1 cellular context compared by ENCODE assay signal in the genomic region with DNA sequence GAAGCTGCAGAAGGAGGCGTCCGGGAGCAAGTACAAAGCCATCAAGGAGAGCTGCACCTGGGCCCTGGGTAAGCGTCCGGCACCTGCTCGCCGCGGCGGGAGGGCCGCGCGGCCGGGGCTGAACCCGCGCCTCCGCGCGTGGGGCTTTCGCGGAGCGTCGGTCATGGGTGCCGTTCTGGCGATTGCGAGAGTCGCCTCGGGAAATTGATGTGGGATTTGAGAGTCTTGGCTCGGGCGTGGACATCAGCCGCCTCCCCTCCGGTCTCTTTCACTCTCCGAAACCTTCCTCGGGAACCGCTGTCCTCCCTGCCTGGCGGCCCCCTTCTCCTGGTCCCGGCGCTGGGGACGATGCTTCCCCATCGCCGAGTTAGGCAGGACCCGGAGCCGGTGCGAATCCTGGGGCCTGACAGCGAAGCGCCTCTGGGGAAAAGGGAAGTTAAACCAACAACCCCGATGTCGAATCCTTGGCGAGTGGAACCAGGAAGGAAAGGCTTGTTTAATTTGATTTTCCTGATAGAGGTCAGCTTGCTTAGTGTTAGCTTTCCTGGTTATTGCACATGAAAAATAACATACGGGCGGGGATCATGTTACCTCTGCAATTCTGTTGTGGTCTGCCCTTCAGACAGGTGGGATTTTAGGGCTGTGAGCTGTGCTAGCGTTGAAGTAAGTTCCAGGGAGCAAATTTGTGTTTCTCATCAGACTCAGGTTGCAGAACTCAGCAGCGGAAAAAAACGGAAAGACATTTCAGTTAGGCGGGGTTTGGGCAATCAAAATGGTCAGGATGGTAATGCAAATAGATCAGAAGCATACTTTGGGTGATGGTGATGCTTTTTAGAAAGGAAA.
A peak's percentile ranks its signal among the peaks of the same experiment; 100 is the strongest.
TF ChIP-seq lines count a peak whose summit lies in the region.

No MANE protein-coding gene starts in this region.

TF ChIP-seq in HepG2, 621 proteins besides CTCF, POLR2A, EP300 and RAD21 (continued from another document and continues in another):
- no peak for TF ChIP-seq PATZ1 (CRISPR knock-in tag; IDR thresholded peaks at IDR 0.05)
- TF ChIP-seq POLR2AphosphoS2 (IDR thresholded peaks at IDR 0.05; ENCODE audit: low read depth, low read length), result no peak
- TF ChIP-seq ZBTB10 (CRISPR knock-in tag; IDR thresholded peaks at IDR 0.05; ENCODE audit: borderline replicate concordance), result peak; percentile 68; the same call in 1 of the 2 replicates
- no peak; the same call in 1 of the 2 replicates for TF ChIP-seq ZNF430 (CRISPR knock-in tag; IDR thresholded peaks at IDR 0.05)
- no peak for TF ChIP-seq REXO4 (CRISPR knock-in tag; IDR thresholded peaks at IDR 0.05; ENCODE audit: borderline replicate concordance)
- TF ChIP-seq GPBP1L1 (CRISPR knock-in tag; IDR thresholded peaks at IDR 0.05), result no peak
- TF ChIP-seq KAT8 (CRISPR knock-in tag; IDR thresholded peaks at IDR 0.05), result no peak
- no peak for TF ChIP-seq ZNF180 (CRISPR knock-in tag; IDR thresholded peaks at IDR 0.05; ENCODE audit: borderline replicate concordance, low read depth)
- TF ChIP-seq RCOR2 (CRISPR knock-in tag; IDR thresholded peaks at IDR 0.05), result no peak
- TF ChIP-seq, protein P1, sequence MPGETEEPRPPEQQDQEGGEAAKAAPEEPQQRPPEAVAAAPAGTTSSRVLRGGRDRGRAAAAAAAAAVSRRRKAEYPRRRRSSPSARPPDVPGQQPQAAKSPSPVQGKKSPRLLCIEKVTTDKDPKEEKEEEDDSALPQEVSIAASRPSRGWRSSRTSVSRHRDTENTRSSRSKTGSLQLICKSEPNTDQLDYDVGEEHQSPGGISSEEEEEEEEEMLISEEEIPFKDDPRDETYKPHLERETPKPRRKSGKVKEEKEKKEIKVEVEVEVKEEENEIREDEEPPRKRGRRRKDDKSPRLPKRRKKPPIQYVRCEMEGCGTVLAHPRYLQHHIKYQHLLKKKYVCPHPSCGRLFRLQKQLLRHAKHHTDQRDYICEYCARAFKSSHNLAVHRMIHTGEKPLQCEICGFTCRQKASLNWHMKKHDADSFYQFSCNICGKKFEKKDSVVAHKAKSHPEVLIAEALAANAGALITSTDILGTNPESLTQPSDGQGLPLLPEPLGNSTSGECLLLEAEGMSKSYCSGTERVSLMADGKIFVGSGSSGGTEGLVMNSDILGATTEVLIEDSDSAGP (CRISPR knock-in tag; IDR thresholded peaks at IDR 0.05; ENCODE audit: borderline replicate concordance), result peak; percentile 49; the same call in 1 of the 2 replicates
- TF ChIP-seq ZNF816 (CRISPR knock-in tag; IDR thresholded peaks at IDR 0.05; ENCODE audit: borderline replicate concordance), result no peak
- no peak for TF ChIP-seq ZFP36L1 (CRISPR knock-in tag; IDR thresholded peaks at IDR 0.05)
- no peak for TF ChIP-seq NRL (CRISPR knock-in tag; IDR thresholded peaks at IDR 0.05; ENCODE audit: borderline replicate concordance)
- TF ChIP-seq HIVEP1 (CRISPR knock-in tag; IDR thresholded peaks at IDR 0.05), result no peak
- no peak for TF ChIP-seq TFE3 (CRISPR knock-in tag; IDR thresholded peaks at IDR 0.05)
- no peak for TF ChIP-seq GTF3A (CRISPR knock-in tag; conservative IDR thresholded peaks at IDR 0.05)
- no peak for TF ChIP-seq EHMT2 (IDR thresholded peaks at IDR 0.05; ENCODE audit: borderline replicate concordance, low read depth, low read length)
- no peak for TF ChIP-seq ZC3H13 (CRISPR knock-in tag; IDR thresholded peaks at IDR 0.05)
- TF ChIP-seq ZNF776 (CRISPR knock-in tag; IDR thresholded peaks at IDR 0.05), result no peak
- no peak for TF ChIP-seq SUZ12 (IDR thresholded peaks at IDR 0.05; ENCODE audit: low read depth, low read length)
- no peak for TF ChIP-seq ZNF614 (CRISPR knock-in tag; IDR thresholded peaks at IDR 0.05; ENCODE audit: borderline replicate concordance)
- TF ChIP-seq ASH2L (IDR thresholded peaks at IDR 0.05; ENCODE audit: insufficient read length, low read depth, low read length), result no peak
- no peak for TF ChIP-seq CERS6 (CRISPR knock-in tag; IDR thresholded peaks at IDR 0.05)
- TF ChIP-seq PHB2 (IDR thresholded peaks at IDR 0.05; ENCODE audit: partially characterized antibody), result no peak
- no peak for TF ChIP-seq DNMT1 (CRISPR knock-in tag; IDR thresholded peaks at IDR 0.05)
- no peak for TF ChIP-seq SP2 (CRISPR knock-in tag; IDR thresholded peaks at IDR 0.05)
- no peak for TF ChIP-seq XBP1 (CRISPR knock-in tag; IDR thresholded peaks at IDR 0.05)
- TF ChIP-seq SP1 (IDR thresholded peaks at IDR 0.05), result no peak
- TF ChIP-seq SP1 (CRISPR knock-in tag; IDR thresholded peaks at IDR 0.05), result no peak
- no peak for TF ChIP-seq ZNF367 (CRISPR knock-in tag; IDR thresholded peaks at IDR 0.05; ENCODE audit: borderline replicate concordance)
- TF ChIP-seq KMT2A (CRISPR knock-in tag; IDR thresholded peaks at IDR 0.05), result peak; percentile 63; the same call in 1 of the 2 replicates
- no peak for TF ChIP-seq PTBP1 (IDR thresholded peaks at IDR 0.05; ENCODE audit: low read depth, low read length, poor library complexity, severe bottlenecking)
- TF ChIP-seq ZNF274 (CRISPR knock-in tag; IDR thresholded peaks at IDR 0.05), result no peak
- TF ChIP-seq LRRFIP1 (CRISPR knock-in tag; conservative IDR thresholded peaks at IDR 0.05), result no peak
- no peak; the same call in 1 of the 2 replicates for TF ChIP-seq FOXM1 (CRISPR knock-in tag; IDR thresholded peaks at IDR 0.05)
- TF ChIP-seq, protein P2, sequence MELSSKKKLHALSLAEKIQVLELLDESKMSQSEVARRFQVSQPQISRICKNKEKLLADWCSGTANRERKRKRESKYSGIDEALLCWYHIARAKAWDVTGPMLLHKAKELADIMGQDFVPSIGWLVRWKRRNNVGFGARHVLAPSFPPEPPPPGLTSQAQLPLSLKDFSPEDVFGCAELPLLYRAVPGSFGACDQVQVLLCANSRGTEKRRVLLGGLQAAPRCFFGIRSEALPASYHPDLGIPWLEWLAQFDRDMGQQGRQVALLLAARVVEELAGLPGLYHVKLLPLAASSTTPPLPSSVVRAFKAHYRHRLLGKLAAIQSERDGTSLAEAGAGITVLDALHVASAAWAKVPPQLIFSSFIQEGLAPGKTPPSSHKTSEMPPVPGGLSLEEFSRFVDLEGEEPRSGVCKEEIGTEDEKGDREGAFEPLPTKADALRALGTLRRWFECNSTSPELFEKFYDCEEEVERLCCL (CRISPR knock-in tag; IDR thresholded peaks at IDR 0.05; ENCODE audit: borderline replicate concordance), result no peak
- no peak for TF ChIP-seq ZNF10 (CRISPR knock-in tag; IDR thresholded peaks at IDR 0.05; ENCODE audit: borderline replicate concordance, low read depth)
- TF ChIP-seq AHR (CRISPR knock-in tag; IDR thresholded peaks at IDR 0.05), result no peak
- TF ChIP-seq TSC22D2 (CRISPR knock-in tag; IDR thresholded peaks at IDR 0.05; ENCODE audit: borderline replicate concordance), result no peak
- TF ChIP-seq MATR3 (CRISPR knock-in tag; IDR thresholded peaks at IDR 0.05), result no peak
- TF ChIP-seq NFE2 (CRISPR knock-in tag; IDR thresholded peaks at IDR 0.05), result no peak; the same call in 1 of the 2 replicates
- peak; percentile 66; the same call in 1 of the 2 replicates for TF ChIP-seq SATB2 (CRISPR knock-in tag; IDR thresholded peaks at IDR 0.05)
- no peak for TF ChIP-seq SMAD9 (CRISPR knock-in tag; IDR thresholded peaks at IDR 0.05)
- no peak for TF ChIP-seq NFYC (CRISPR knock-in tag; IDR thresholded peaks at IDR 0.05)
- no peak for TF ChIP-seq FOXJ3 (CRISPR knock-in tag; IDR thresholded peaks at IDR 0.05; ENCODE audit: borderline replicate concordance)
- no peak for TF ChIP-seq POLR2AphosphoS5 (IDR thresholded peaks at IDR 0.05; ENCODE audit: low read depth, low read length)
- no peak; the same call in 1 of the 2 replicates for TF ChIP-seq ZNF431 (CRISPR knock-in tag; IDR thresholded peaks at IDR 0.05; ENCODE audit: borderline replicate concordance, low read depth)
- 0 out of 2 replicates have a peak, but pooled peaks have one; percentile 30 for TF ChIP-seq ZNF138 (CRISPR knock-in tag; IDR thresholded peaks at IDR 0.05; ENCODE audit: low read depth)
- TF ChIP-seq NFE2L2 (IDR thresholded peaks at IDR 0.05; ENCODE audit: low read length), result no peak
- no peak for TF ChIP-seq ZNF83 (CRISPR knock-in tag; IDR thresholded peaks at IDR 0.05; ENCODE audit: borderline replicate concordance)
- TF ChIP-seq NR2F2 (IDR thresholded peaks at IDR 0.05; ENCODE audit: borderline replicate concordance, low read depth), result no peak
